In the genomic region with DNA sequence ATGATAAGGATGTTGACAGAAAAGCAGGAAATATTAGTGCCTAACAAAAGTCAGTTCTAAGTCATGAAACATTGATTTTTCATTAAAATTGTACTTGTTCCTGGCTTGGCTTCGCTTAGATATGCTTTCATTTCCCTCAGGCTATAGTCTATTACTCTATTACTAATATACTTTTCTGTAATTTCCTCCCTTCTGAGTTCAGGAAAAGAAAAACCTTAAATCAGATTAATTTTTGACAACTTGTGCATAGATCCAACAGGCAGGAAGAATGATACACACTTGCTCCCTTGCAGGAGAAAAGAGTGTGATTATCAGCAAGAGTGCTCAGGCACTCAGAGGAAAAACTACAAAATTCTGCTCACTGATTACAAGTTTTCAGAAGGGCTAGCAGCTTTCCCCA, we compare ENCODE assay signal across 15 cellular contexts.
DNase-seq lines count a peak whose midpoint lies in the region; ATAC-seq and TF ChIP-seq lines count a peak whose summit lies in the region.
"Had no signal": no experiment of that assay in that cellular context is flagged by ENCODE, and none has a peak within 500 bp of the region (broad histone marks: within the 10 kb centered on the region; RNA-seq: fewer than 3 reads in every experiment).

No MANE protein-coding gene starts in this region.

- H3K4me2 ChIP-seq in Loucy (ENCODE audit: low read depth, low read length, poor library complexity, severe bottlenecking): peak overlapping the region; percentile 10
- H3K4me2 ChIP-seq: BLaER1 had no signal

- H3K79me2 ChIP-seq in Loucy (ENCODE audit: insufficient read depth, low read length): no peaks in the 10 kb centered on the region

- no peaks in the 10 kb centered on the region for H4K20me1 ChIP-seq in Loucy (ENCODE audit: insufficient read depth, low read length, poor library complexity, severe bottlenecking)
- H4K20me1 ChIP-seq: BLaER1 had no signal

- peak overlapping the region; percentile 21; the same call in 1 of the 2 replicates for H3K27ac ChIP-seq in VCaP
- H3K27ac ChIP-seq: BLaER1, HL-60 had no signal

- H3K4me1 ChIP-seq in Loucy (ENCODE audit: insufficient read depth, low read length, poor library complexity, severe bottlenecking): peaks cover 8% of the 10 kb centered on the region
- H3K4me1 ChIP-seq: BLaER1, HAP-1 had no signal

- in situ Hi-C loops in ACHN (cut with HindIII; ENCODE audit: low pct_ligation_motif_present, low pct_unique_long_range_greater_than_20kb, low sequenced_read_pairs): no loop called here

- peak overlapping the region; percentile 27 for H3K27ac Mint-ChIP-seq in Calu3 (ENCODE audit: unreplicated experiment)
- peak overlapping the region; percentile 33 for H3K27ac Mint-ChIP-seq in mesothelial cell of epicardium
- H3K27ac Mint-ChIP-seq: CD14-positive monocyte; CD4-positive, alpha-beta memory T cell had no signal

- no peaks in the 10 kb centered on the region for H3K9me3 ChIP-seq in Loucy (ENCODE audit: insufficient read depth, low read depth, low read length)
- H3K9me3 ChIP-seq: BLaER1, HAP-1 had no signal

- H2AFZ ChIP-seq in Loucy (ENCODE audit: low read length): peak overlapping the region; percentile 37; the same call in 1 of the 2 replicates

- H3K9ac ChIP-seq in Loucy (ENCODE audit: low read depth, low read length, poor library complexity, severe bottlenecking): no peak overlapping the region
- H3K9ac ChIP-seq: BLaER1 had no signal

- TF ChIP-seq CTCF in Calu3 (IDR thresholded peaks at IDR 0.05; ENCODE audit: unreplicated experiment): no peak
- no peak for TF ChIP-seq CTCF in Loucy (conservative IDR thresholded peaks at IDR 0.05; ENCODE audit: low read length)
- no peak for TF ChIP-seq CTCF in VCaP (conservative IDR thresholded peaks at IDR 0.05)
- no peak for TF ChIP-seq CTCF in mesothelial cell of epicardium (IDR thresholded peaks at IDR 0.05; ENCODE audit: unreplicated experiment)

- H3K4me1 Mint-ChIP-seq in Calu3 (ENCODE audit: low read depth, unreplicated experiment) (peaks cover 23% of the 10 kb centered on the region), mesothelial cell of epicardium (peaks cover 5% of the 10 kb centered on the region)
- H3K4me1 Mint-ChIP-seq: CD14-positive monocyte; CD4-positive, alpha-beta memory T cell had no signal

- H3K9me3 Mint-ChIP-seq in Calu3 (ENCODE audit: low read depth, unreplicated experiment): no peaks in the 10 kb centered on the region
- peaks cover 3% of the 10 kb centered on the region for H3K9me3 Mint-ChIP-seq in mesothelial cell of epicardium

- CTCF ChIA-PET in Calu3 (lab: Charles Lee): no interaction called here

- DNase-seq in Calu3 (no peak), mesothelial cell of epicardium (ENCODE audit: low spot score in 2 of 2, unreplicated experiment in 2 of 2) (no peak), left colon (no peak), NCI-H1092 treated with DMSO at 0.1 percent for 48 hours (lab: John Stamatoyannopoulos, UW) (no peak), ACHN (no peak), NCI-H2081 (lab: John Stamatoyannopoulos, UW) (no peak)
- DNase-seq: CD4-positive, alpha-beta memory T cell; DMS79 treated with DMSO at 0.1 percent for 48 hours; GF-D8 had no signal

- H3K4me3 ChIP-seq in Loucy (ENCODE audit: low read length, poor library complexity, severe bottlenecking): no peak overlapping the region
- H3K4me3 ChIP-seq: BLaER1, HAP-1 had no signal

- intact Hi-C loops in Calu3 (cut with micrococcal nuclease; ENCODE audit: unreplicated experiment) (loop anchor here (10.0 kb wide), 1 partner anchor 191 kb away; no protein-coding TSS in a partner anchor), left colon (cut with DNase I, micrococcal nuclease) (no loop called here)

- BruUV-seq in Calu3 (replicated peaks; lab: Mats Ljungman, UMichigan): no TSS peak

- H3K27me3 Mint-ChIP-seq in Calu3 (ENCODE audit: unreplicated experiment): no peaks in the 10 kb centered on the region
- H3K27me3 Mint-ChIP-seq in mesothelial cell of epicardium (ENCODE audit: low read depth): no peaks in the 10 kb centered on the region
- H3K27me3 Mint-ChIP-seq: CD4-positive, alpha-beta memory T cell had no signal

- no peak overlapping the region for H3K4me3 Mint-ChIP-seq in Calu3 (ENCODE audit: low read depth, unreplicated experiment)
- no peak overlapping the region for H3K4me3 Mint-ChIP-seq in mesothelial cell of epicardium
- H3K4me3 Mint-ChIP-seq: CD14-positive monocyte; CD4-positive, alpha-beta memory T cell had no signal

- no peaks in the 10 kb centered on the region for H3K36me3 ChIP-seq in Loucy (ENCODE audit: insufficient read depth, low read length)
- H3K36me3 ChIP-seq: BLaER1, HAP-1 had no signal

- ATAC-seq in left colon: no peak

- no peaks in the 10 kb centered on the region for H3K9me2 ChIP-seq in Loucy (replicated peaks; ENCODE audit: low read depth, low read length)

- H3K27me3 ChIP-seq in Loucy (ENCODE audit: insufficient read depth, low read length, poor library complexity, severe bottlenecking): no peaks in the 10 kb centered on the region
- H3K27me3 ChIP-seq: BLaER1 had no signal

- H3F3A ChIP-seq in Loucy (ENCODE audit: low read depth): no peaks in the 10 kb centered on the region

- H3K36me3 Mint-ChIP-seq in Calu3 (ENCODE audit: insufficient read depth, unreplicated experiment) (peaks cover 3% of the 10 kb centered on the region), mesothelial cell of epicardium (peaks cover 18% of the 10 kb centered on the region)
- H3K36me3 Mint-ChIP-seq: CD14-positive monocyte; CD4-positive, alpha-beta memory T cell had no signal
